Comparison of ENCODE assay signal across 8 cellular contexts in the genomic region with DNA sequence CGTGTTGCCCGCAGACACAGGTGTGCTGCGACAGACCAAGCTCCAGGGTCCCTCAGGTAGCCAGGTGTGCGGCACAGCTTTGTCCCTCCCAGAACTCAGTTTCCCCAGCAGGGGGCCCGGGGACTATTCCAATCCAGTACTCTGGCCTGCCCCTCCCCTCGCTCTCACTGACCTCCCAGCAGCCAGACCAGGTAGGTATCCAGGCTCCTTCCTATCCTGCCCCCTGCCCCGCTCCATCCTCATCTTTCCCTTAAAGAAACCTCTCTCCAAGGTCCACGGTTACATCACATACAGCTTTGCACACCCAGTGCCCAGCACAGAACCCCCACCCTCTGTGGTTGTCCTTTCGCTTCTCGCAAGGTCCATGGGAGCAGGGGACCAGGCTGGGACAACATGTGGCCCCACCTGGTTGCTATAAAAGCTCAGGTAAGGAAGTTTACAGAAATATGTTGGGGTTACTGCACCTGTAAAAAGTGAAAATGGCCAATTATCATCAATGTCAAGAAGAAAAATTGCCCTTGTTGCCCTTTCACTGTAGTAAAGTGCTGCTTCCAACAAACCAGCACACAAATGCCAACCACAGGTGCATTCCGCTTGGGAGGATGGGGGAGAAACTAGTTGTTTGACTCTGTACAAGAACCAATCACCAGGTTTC. TPM values are rescaled to one million over a fixed set of nuclear protein-coding genes. Genes with fewer than 3 reads are reported as not detected.
DNase-seq lines count a peak whose midpoint lies in the region; ATAC-seq, FAIRE-seq and TF ChIP-seq lines count a peak whose summit lies in the region.

No MANE protein-coding gene starts in this region.

- WGBS in A549 (ENCODE audit: missing lambda C conversion rate): 26% methylated on average over 8 of the region's 11 CpGs
- 15% methylated on average over 11 of the region's 11 CpGs for WGBS in prostate gland

- no peak for FAIRE-seq in A549 (lab: Jason Lieb, UNC)

- no peaks in the 10 kb centered on the region for H3K36me3 ChIP-seq in prostate gland

- no peak for TF ChIP-seq RAD21 in A549 (conservative IDR thresholded peaks at IDR 0.05 in 1 of 2, IDR thresholded peaks at IDR 0.05 in 1 of 2)

- intact Hi-C loops in activated B cell treated with CpG ODN at 0.5 μM for 24 hours (cut with micrococcal nuclease): loop anchor here (1.0 to 5.0 kb wide), 7 partner anchors 8 to 578 kb away; a partner anchor contains a TSS
- intact Hi-C loops in prostate gland (cut with DNase I): loop anchor here (5.0 to 10.0 kb wide), 5 partner anchors 113 to 580 kb away; a partner anchor contains a TSS

- no peak for TF ChIP-seq POLR2A in A549 (IDR thresholded peaks at IDR 0.05; ENCODE audit: low read length)
- no peak for TF ChIP-seq POLR2A in prostate gland (IDR thresholded peaks at IDR 0.05)

- H3K9me3 Mint-ChIP-seq in activated B cell treated with CpG ODN at 0.5 μM for 24 hours (no peaks in the 10 kb centered on the region), immature natural killer cell (no peaks in the 10 kb centered on the region)

- H3K27ac ChIP-seq in A549 (peak overlapping the region in 1 of 2 experiments; percentile 89; a peak in 2 of 6 replicates), prostate gland (no peak overlapping the region)

- no peak for TF ChIP-seq EP300 in A549 (IDR thresholded peaks at IDR 0.05)

- peak overlapping the region; percentile 1 for H3K27ac Mint-ChIP-seq in activated B cell treated with CpG ODN at 0.5 μM for 24 hours
- peak overlapping the region in 3 of 6 donors; percentile 39 to 72 (median 53) for H3K27ac Mint-ChIP-seq in immature natural killer cell

- peak in 1 of 2 experiments; percentile 3; a peak in 3 of 6 replicates for ATAC-seq in A549
- ATAC-seq in GM19324 (IDR thresholded peaks at IDR 0.05; ENCODE audit: low FRiP score, unreplicated experiment): peak; percentile 1
- peak; percentile 0 for ATAC-seq in activated B cell treated with CpG ODN at 0.5 μM for 24 hours (ENCODE audit: low read depth)
- no peak for ATAC-seq in HG03280 (IDR thresholded peaks at IDR 0.05; ENCODE audit: unreplicated experiment)

- POLR2A ChIA-PET in A549 (lab: Yijun Ruan, JAX): no interaction called here
- POLR2A ChIA-PET in activated B cell treated with CpG ODN at 0.5 μM for 24 hours (lab: Charles Lee): interaction anchor here (0.6 to 1.5 kb wide), 5 partner anchors 9 to 167 kb away, joined by 3 to 10 read pairs (median 3); a partner anchor contains a TSS

- H3K4me3 ChIP-seq in A549: peak overlapping the region; percentile 44
- H3K4me3 ChIP-seq in prostate gland: peak overlapping the region in 1 of 2 donors; percentile 46

- H3K4me1 Mint-ChIP-seq in activated B cell treated with CpG ODN at 0.5 μM for 24 hours: peaks cover 36% of the 10 kb centered on the region
- peaks cover 12% of the 10 kb centered on the region in 2 donors for H3K4me1 Mint-ChIP-seq in immature natural killer cell

- H3K4me2 ChIP-seq in A549: peak overlapping the region; percentile 87

- H3K27me3 Mint-ChIP-seq in activated B cell treated with CpG ODN at 0.5 μM for 24 hours (peaks cover 6% of the 10 kb centered on the region), immature natural killer cell (ENCODE audit: low read depth in 3 of 3) (peaks cover 0 to 1% (median 0%) of the 10 kb centered on the region in 3 donors)

- no peak for TF ChIP-seq CTCF in A549 (IDR thresholded peaks at IDR 0.05)
- TF ChIP-seq CTCF in activated B cell treated with CpG ODN at 0.5 μM for 24 hours (IDR thresholded peaks at IDR 0.05): no peak
- no peak for TF ChIP-seq CTCF in prostate gland (IDR thresholded peaks at IDR 0.05)

- no peaks in the 10 kb centered on the region for H3K9me3 ChIP-seq in A549
- no peaks in the 10 kb centered on the region for H3K9me3 ChIP-seq in prostate gland

- no peak for DNase-seq in A549 (ENCODE audit: low read depth in 1 of 2, low spot score in 1 of 2)
- DNase-seq in activated B cell treated with CpG ODN at 0.5 μM for 24 hours: no peak
- no peak for DNase-seq in immature natural killer cell
- no peak for DNase-seq in NCI-H1694 (lab: John Stamatoyannopoulos, UW)
- DNase-seq in prostate gland (ENCODE audit: low spot score): no peak
- no peak for DNase-seq in dedifferentiated amniotic fluid mesenchymal stem cell (ENCODE audit: extremely low spot score)

- H3K4me1 ChIP-seq in A549: peaks cover 7% of the 10 kb centered on the region
- H3K4me1 ChIP-seq in prostate gland (replicated peaks): no peaks in the 10 kb centered on the region

- H3K27me3 ChIP-seq in prostate gland (replicated peaks; ENCODE audit: insufficient read depth): no peaks in the 10 kb centered on the region

- H3K36me3 Mint-ChIP-seq in activated B cell treated with CpG ODN at 0.5 μM for 24 hours (ENCODE audit: low read depth) (no peaks in the 10 kb centered on the region), immature natural killer cell (no peaks in the 10 kb centered on the region)

- CTCF ChIA-PET in A549 (lab: Yijun Ruan, JAX) (interaction anchor here (0.6 to 23.0 kb wide), 24 partner anchors 10 to 315 kb away, joined by 3 to 681 read pairs (median 3); a partner anchor contains a TSS), activated B cell treated with CpG ODN at 0.5 μM for 24 hours (lab: Charles Lee) (interaction anchor here (0.6 to 12.5 kb wide), 11 partner anchors 8 to 641 kb away, joined by 3 to 403 read pairs (median 5); a partner anchor contains a TSS)

- peak overlapping the region; percentile 81 for H3K4me3 Mint-ChIP-seq in activated B cell treated with CpG ODN at 0.5 μM for 24 hours
- H3K4me3 Mint-ChIP-seq in immature natural killer cell: peak overlapping the region; percentile 78 to 86 (median 83)

TF ChIP-seq in A549, 52 proteins besides CTCF, POLR2A, EP300 and RAD21 (continues in another document):
- TF ChIP-seq HEYL (CRISPR knock-in tag; IDR thresholded peaks at IDR 0.05) (no peak), NPAS2 (CRISPR knock-in tag; IDR thresholded peaks at IDR 0.05; ENCODE audit: borderline replicate concordance) (no peak), TFCP2L1 (CRISPR knock-in tag; IDR thresholded peaks at IDR 0.05) (no peak), RCOR1 (IDR thresholded peaks at IDR 0.05; ENCODE audit: low read depth, low read length) (no peak), RNF2 (IDR thresholded peaks at IDR 0.05; ENCODE audit: borderline replicate concordance, low read depth) (no peak), SREBF2 (IDR thresholded peaks at IDR 0.05) (no peak)
- TF ChIP-seq, protein P1, sequence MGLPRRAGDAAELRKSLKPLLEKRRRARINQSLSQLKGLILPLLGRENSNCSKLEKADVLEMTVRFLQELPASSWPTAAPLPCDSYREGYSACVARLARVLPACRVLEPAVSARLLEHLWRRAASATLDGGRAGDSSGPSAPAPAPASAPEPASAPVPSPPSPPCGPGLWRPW (IDR thresholded peaks at IDR 0.05): no peak
- TF ChIP-seq, protein P2, sequence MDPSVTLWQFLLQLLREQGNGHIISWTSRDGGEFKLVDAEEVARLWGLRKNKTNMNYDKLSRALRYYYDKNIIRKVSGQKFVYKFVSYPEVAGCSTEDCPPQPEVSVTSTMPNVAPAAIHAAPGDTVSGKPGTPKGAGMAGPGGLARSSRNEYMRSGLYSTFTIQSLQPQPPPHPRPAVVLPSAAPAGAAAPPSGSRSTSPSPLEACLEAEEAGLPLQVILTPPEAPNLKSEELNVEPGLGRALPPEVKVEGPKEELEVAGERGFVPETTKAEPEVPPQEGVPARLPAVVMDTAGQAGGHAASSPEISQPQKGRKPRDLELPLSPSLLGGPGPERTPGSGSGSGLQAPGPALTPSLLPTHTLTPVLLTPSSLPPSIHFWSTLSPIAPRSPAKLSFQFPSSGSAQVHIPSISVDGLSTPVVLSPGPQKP (IDR thresholded peaks at IDR 0.05; ENCODE audit: low read depth, low read length): no peak
- TF ChIP-seq, protein P3, sequence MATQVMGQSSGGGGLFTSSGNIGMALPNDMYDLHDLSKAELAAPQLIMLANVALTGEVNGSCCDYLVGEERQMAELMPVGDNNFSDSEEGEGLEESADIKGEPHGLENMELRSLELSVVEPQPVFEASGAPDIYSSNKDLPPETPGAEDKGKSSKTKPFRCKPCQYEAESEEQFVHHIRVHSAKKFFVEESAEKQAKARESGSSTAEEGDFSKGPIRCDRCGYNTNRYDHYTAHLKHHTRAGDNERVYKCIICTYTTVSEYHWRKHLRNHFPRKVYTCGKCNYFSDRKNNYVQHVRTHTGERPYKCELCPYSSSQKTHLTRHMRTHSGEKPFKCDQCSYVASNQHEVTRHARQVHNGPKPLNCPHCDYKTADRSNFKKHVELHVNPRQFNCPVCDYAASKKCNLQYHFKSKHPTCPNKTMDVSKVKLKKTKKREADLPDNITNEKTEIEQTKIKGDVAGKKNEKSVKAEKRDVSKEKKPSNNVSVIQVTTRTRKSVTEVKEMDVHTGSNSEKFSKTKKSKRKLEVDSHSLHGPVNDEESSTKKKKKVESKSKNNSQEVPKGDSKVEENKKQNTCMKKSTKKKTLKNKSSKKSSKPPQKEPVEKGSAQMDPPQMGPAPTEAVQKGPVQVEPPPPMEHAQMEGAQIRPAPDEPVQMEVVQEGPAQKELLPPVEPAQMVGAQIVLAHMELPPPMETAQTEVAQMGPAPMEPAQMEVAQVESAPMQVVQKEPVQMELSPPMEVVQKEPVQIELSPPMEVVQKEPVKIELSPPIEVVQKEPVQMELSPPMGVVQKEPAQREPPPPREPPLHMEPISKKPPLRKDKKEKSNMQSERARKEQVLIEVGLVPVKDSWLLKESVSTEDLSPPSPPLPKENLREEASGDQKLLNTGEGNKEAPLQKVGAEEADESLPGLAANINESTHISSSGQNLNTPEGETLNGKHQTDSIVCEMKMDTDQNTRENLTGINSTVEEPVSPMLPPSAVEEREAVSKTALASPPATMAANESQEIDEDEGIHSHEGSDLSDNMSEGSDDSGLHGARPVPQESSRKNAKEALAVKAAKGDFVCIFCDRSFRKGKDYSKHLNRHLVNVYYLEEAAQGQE (IDR thresholded peaks at IDR 0.05): no peak

RNA-seq across cellular contexts. Expression of a gene that starts 7.3 kb away (rescaled TPM):
- polyA plus RNA-seq in A549 (2011; rRNA removed): not detected in 2 replicates
- polyA plus RNA-seq in A549 (2012; cell fraction: cytosol; rRNA removed): not detected in 2 replicates
- polyA plus RNA-seq in A549 (2012; cell fraction: nucleus; rRNA removed): not detected in 2 replicates
- polyA plus RNA-seq in A549 (2017; fragmentation: RNase III; extraction: RNeasy Plus Mini Kit Qiagen cat#74134 plus additional on column Dnase treatment): 0.06 TPM in 1 of 3 replicates, not detected in the others
- polyA minus RNA-seq in A549 (2011; rRNA and poly(A)+ RNA removed): not detected in 2 replicates
- not detected in 2 replicates for total RNA-seq in activated B cell treated with CpG ODN at 0.5 μM for 24 hours
- polyA plus RNA-seq in immature natural killer cell: not detected
- total RNA-seq in prostate gland: 10 to 100 TPM in 1 of 2 donors, under 1 TPM in 1; 0.87 to 45.9 TPM

RNA-seq across cellular contexts. Expression of a gene that starts 59.0 kb away (rescaled TPM):
- polyA plus RNA-seq in A549 (2011; rRNA removed) (0.44 and 0.63 TPM in 2 replicates), A549 (2017; fragmentation: RNase III; extraction: RNeasy Plus Mini Kit Qiagen cat#74134 plus additional on column Dnase treatment) (1.2 to 1.7 TPM (median 1.7 TPM) in 3 replicates), immature natural killer cell (1 to 10 TPM in 1 of 3 donors, under 1 TPM in 1, not detected in 1; 0.90 to 3.7 TPM)
- polyA plus RNA-seq in A549 (2012; cell fraction: cytosol; rRNA removed): 0.48 and 1.1 TPM in 2 replicates
- polyA plus RNA-seq in A549 (2012; cell fraction: nucleus; rRNA removed): 3.1 and 4.8 TPM in 2 replicates
- polyA minus RNA-seq in A549 (2011; rRNA and poly(A)+ RNA removed): 0.66 and 1.4 TPM in 2 replicates
- total RNA-seq in activated B cell treated with CpG ODN at 0.5 μM for 24 hours (159 and 178 TPM in 2 replicates), prostate gland (100 to 1,000 TPM in 1 of 2 donors, 1 to 10 TPM in 1; 1.3 to 171 TPM)
